ENCODE assay signal across 9 cellular contexts in genomic region chr1:3535732-3536131, GRCh38.
"Had no signal": no experiment of that assay in that cellular context is flagged by ENCODE, and none has a peak within 500 bp of the region (broad histone marks: within the 10 kb centered on the region; RNA-seq: fewer than 3 reads in every experiment).

No MANE protein-coding gene starts in this region.

- DNase-seq: GM23248, GOT3, H7, HFFc6, KG1 had no signal

- H2AFZ ChIP-seq: GM23248 had no signal

- H3K27ac Mint-ChIP-seq: HFFc6 had no signal

- H3K4me3 ChIP-seq: GM23248, HAP-1, K562 had no signal

- H3K9ac ChIP-seq: GM23248 had no signal

- H3K27ac ChIP-seq: GM23248 had no signal

- H3K9me3 ChIP-seq: HAP-1 had no signal

- H3K36me3 ChIP-seq: HAP-1 had no signal

- H3K4me3 Mint-ChIP-seq: HFFc6 had no signal

- H3K4me1 ChIP-seq: HAP-1 had no signal

- FAIRE-seq: HTR-8/SVneo, K562 had no signal

- ATAC-seq: HCT116, K562 had no signal

- H3K9me3 Mint-ChIP-seq: HFFc6 had no signal
